ENCODE assay signal across 1 cellular context in the genomic region with DNA sequence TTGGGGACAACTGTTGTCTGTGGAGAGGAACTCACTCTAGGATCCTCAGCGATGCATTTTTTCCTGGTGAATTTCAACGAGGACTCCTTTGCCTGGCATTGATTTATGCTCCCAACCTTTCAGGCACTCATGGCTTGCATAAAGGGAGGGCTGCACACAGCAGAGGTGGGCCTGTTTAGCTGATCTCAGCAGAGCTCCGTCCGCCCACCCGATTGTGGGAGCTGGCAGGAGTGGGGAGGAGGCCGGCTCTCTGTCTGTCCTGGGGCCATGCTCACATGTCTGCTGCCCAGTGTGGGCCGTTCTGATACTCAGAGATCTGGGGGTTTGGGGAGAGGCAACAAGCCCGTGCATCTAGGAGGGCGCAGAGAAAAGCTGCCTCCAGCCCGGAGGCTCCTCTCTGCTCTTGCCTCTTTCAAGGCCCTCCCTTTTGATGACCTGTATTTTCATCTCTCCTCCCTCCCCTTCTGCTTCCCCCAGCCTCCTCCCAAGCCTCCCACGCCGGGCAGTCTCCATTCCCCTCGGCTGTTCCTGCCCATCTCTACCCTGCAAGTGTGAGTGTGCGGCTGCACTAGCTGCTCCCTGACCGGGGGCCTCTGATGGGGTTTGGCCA.
TF ChIP-seq lines count a peak whose summit lies in the region.

No MANE protein-coding gene starts in this region.

TF ChIP-seq in SK-N-SH treated with all-trans-retinoic acid at 6 μM for 48 hours, 23 proteins besides CTCF, POLR2A, EP300 and RAD21 (continued from another document):
- TF ChIP-seq PATZ1 (CRISPR knock-in tag; IDR thresholded peaks at IDR 0.05; ENCODE audit: borderline replicate concordance) (no peak), ZNF565 (CRISPR knock-in tag; conservative IDR thresholded peaks at IDR 0.05; ENCODE audit: low read depth) (no peak), ZC3H10 (CRISPR knock-in tag; IDR thresholded peaks at IDR 0.05) (no peak), PPARA (CRISPR knock-in tag; IDR thresholded peaks at IDR 0.05; ENCODE audit: borderline replicate concordance) (no peak), SNAI2 (CRISPR knock-in tag; IDR thresholded peaks at IDR 0.05) (no peak)
- TF ChIP-seq, protein P1, sequence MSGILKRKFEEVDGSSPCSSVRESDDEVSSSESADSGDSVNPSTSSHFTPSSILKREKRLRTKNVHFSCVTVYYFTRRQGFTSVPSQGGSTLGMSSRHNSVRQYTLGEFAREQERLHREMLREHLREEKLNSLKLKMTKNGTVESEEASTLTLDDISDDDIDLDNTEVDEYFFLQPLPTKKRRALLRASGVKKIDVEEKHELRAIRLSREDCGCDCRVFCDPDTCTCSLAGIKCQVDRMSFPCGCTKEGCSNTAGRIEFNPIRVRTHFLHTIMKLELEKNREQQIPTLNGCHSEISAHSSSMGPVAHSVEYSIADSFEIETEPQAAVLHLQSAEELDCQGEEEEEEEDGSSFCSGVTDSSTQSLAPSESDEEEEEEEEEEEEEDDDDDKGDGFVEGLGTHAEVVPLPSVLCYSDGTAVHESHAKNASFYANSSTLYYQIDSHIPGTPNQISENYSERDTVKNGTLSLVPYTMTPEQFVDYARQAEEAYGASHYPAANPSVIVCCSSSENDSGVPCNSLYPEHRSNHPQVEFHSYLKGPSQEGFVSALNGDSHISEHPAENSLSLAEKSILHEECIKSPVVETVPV (CRISPR knock-in tag; IDR thresholded peaks at IDR 0.05): no peak
TF ChIP-seq in SK-N-SH treated with all-trans-retinoic acid at 6 μM for 48 hours: peak in this region for 0.
